Comparison of ENCODE assay signal across 9 cellular contexts in the genomic region with DNA sequence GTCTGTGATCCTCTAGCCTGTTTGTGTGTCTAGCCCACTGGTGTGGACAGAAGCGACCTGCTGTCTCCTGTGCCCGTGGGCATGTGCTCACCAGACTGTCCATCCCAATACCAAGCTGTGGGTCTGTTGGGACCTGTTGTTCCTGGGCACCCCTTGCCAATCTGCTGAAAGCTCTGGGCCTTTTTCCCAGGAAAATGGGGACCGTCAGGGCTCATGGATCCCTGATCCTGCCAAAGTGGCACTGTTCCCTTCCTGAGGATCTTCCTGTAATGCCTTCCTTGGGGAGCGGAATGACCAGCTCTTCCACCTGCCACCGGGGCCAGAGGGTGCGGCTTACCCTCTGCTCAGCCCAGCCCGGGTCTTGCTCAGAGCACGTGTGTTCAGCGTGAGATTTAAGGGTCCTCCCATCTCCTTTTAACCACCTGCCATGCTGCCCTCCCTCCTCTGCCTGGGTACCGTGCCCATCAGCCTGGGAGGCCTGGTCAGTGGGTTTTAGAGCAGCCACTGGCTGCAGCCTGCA. TPM values are rescaled to one million over a fixed set of nuclear protein-coding genes. Genes with fewer than 3 reads are reported as not detected.
DNase-seq lines count a peak whose midpoint lies in the region; ATAC-seq and TF ChIP-seq lines count a peak whose summit lies in the region.
"Had no signal": no experiment of that assay in that cellular context is flagged by ENCODE, and none has a peak within 500 bp of the region (broad histone marks: within the 10 kb centered on the region; RNA-seq: fewer than 3 reads in every experiment).

No MANE protein-coding gene starts in this region.

- POLR2A ChIA-PET in A673 (lab: Charles Lee; ENCODE audit: low non-redundant PET), result no interaction called here

- H3K27me3 ChIP-seq in A673 (replicated peaks; ENCODE audit: insufficient read depth, low read depth, low read length, poor library complexity), result no peaks in the 10 kb centered on the region
- H3K27me3 ChIP-seq in HUES64 (ENCODE audit: insufficient read depth, low read length), result no peaks in the 10 kb centered on the region
- H3K27me3 ChIP-seq in breast epithelium, result no peaks in the 10 kb centered on the region

- H3K9me3 ChIP-seq in A673 (ENCODE audit: low read depth, low read length, poor library complexity, severe bottlenecking), result no peaks in the 10 kb centered on the region
- no peaks in the 10 kb centered on the region for H3K9me3 ChIP-seq in HUES64 (ENCODE audit: insufficient read depth, low read depth, low read length)
- no peaks in the 10 kb centered on the region for H3K9me3 ChIP-seq in breast epithelium

- peaks cover 59% of the 10 kb centered on the region for H3K4me1 ChIP-seq in A673 (ENCODE audit: insufficient read depth, low read length, poor library complexity, severe bottlenecking)
- H3K4me1 ChIP-seq in HUES64 (ENCODE audit: insufficient read depth, low read length), result peaks cover 39% of the 10 kb centered on the region
- H3K4me1 ChIP-seq in breast epithelium, result peaks cover 12 to 25% of the 10 kb centered on the region in 2 donors

- peak overlapping the region; percentile 72 for H3K27ac Mint-ChIP-seq in mesothelial cell of epicardium

- 76% methylated on average over 10 of the region's 10 CpGs for WGBS in HUES64

- in situ Hi-C loops in GM13976 (cut with MboI; ENCODE audit: low sequenced_read_pairs, unreplicated experiment), result no loop called here
- in situ Hi-C loops in GM13977 (cut with MboI; ENCODE audit: low pct_unique_long_range_greater_than_20kb, low sequenced_read_pairs, unreplicated experiment), result no loop called here

- H3K4me3 ChIP-seq in A673 (ENCODE audit: low read depth, low read length, poor library complexity, severe bottlenecking) (no peak overlapping the region), HUES64 (ENCODE audit: low read length) (no peak overlapping the region), breast epithelium (no peak overlapping the region)

- H3K36me3 Mint-ChIP-seq in mesothelial cell of epicardium, result no peaks in the 10 kb centered on the region

- no peaks in the 10 kb centered on the region for H3K9me3 Mint-ChIP-seq in mesothelial cell of epicardium

- no peak for TF ChIP-seq CTCF in A673 (conservative IDR thresholded peaks at IDR 0.05; ENCODE audit: low read depth, low read length)
- TF ChIP-seq CTCF in breast epithelium (IDR thresholded peaks at IDR 0.05), result peak in 1 of 3 donors; percentile 30
- no peak for TF ChIP-seq CTCF in mesothelial cell of epicardium (IDR thresholded peaks at IDR 0.05; ENCODE audit: unreplicated experiment)
- TF ChIP-seq CTCF in GM13976 (IDR thresholded peaks at IDR 0.05; ENCODE audit: borderline replicate concordance, control extremely low read depth, extremely low read depth, insufficient read depth, missing control alignments), result no peak
- no peak for TF ChIP-seq CTCF in GM13977 (IDR thresholded peaks at IDR 0.05; ENCODE audit: extremely low read depth, insufficient read depth, missing control alignments)

- no peaks in the 10 kb centered on the region for H3K36me3 ChIP-seq in A673 (ENCODE audit: insufficient read depth, low read length, poor library complexity, severe bottlenecking)
- H3K36me3 ChIP-seq in HUES64 (ENCODE audit: insufficient read depth, low read length), result no peaks in the 10 kb centered on the region
- no peaks in the 10 kb centered on the region for H3K36me3 ChIP-seq in breast epithelium

- no peak for DNase-seq in A673 (ENCODE audit: low spot score)
- DNase-seq in breast epithelium (ENCODE audit: low spot score in 2 of 2), result no peak
- no peak for DNase-seq in mesothelial cell of epicardium (ENCODE audit: low spot score in 2 of 2, unreplicated experiment in 2 of 2)
- DNase-seq in GM13976 (ENCODE audit: low spot score), result no peak
- no peak for DNase-seq in GM13977 (ENCODE audit: low spot score)

- BruUV-seq in A673 (replicated peaks; lab: Mats Ljungman, UMichigan), result no TSS peak

- ATAC-seq in esophagus mucosa (no peak), HG03097 (IDR thresholded peaks at IDR 0.05; ENCODE audit: low FRiP score, unreplicated experiment) (no peak)

- TF ChIP-seq POLR2A in breast epithelium (IDR thresholded peaks at IDR 0.05), result no peak

- H3K4me3 Mint-ChIP-seq in mesothelial cell of epicardium, result peak overlapping the region; percentile 10

- intact Hi-C loops in A673 (cut with micrococcal nuclease; ENCODE audit: unreplicated experiment) (no loop called here), breast epithelium (cut with DNase I; ENCODE audit: low total_unique reads) (no loop called here)

- H3K27ac ChIP-seq in A673 (ENCODE audit: low read depth, low read length, poor library complexity, severe bottlenecking), result peak overlapping the region; percentile 79
- peak overlapping the region; percentile 63 for H3K27ac ChIP-seq in HUES64 (ENCODE audit: low read depth, low read length)
- H3K27ac ChIP-seq in breast epithelium, result peak overlapping the region; percentile 81 to 94
- H3K27ac ChIP-seq: HL-60 had no signal

- CTCF ChIA-PET in A673 (lab: Charles Lee), result interaction anchor here (1.0 to 2.3 kb wide), 2 partner anchors 30 to 71 kb away, joined by 4 to 9 read pairs; no protein-coding TSS in a partner anchor

- peak overlapping the region; percentile 51 for H3K9ac ChIP-seq in HUES64 (ENCODE audit: low read depth, low read length)

- no peaks in the 10 kb centered on the region for H3K27me3 Mint-ChIP-seq in mesothelial cell of epicardium (ENCODE audit: low read depth)

- H3K4me1 Mint-ChIP-seq in mesothelial cell of epicardium, result peaks cover 40% of the 10 kb centered on the region

RNA-seq across cellular contexts. Expression of a gene that starts 59.3 kb away (rescaled TPM):
- total RNA-seq in A673 (2021) (51.6 and 54.9 TPM in 2 replicates), breast epithelium (10 to 100 TPM; 21.0 to 47.0 (median 37.6) TPM), mesothelial cell of epicardium (46.5 to 48.9 TPM (median 47.6 TPM) in 3 replicates), esophagus mucosa (111 TPM)
- polyA plus RNA-seq in HUES64 (2013, experiment 1 of 2), result 14.3 TPM
- 13.9 TPM for polyA plus RNA-seq in HUES64 (2013, experiment 2 of 2)
